ENCODE assay signal across 8 cellular contexts in the genomic region with DNA sequence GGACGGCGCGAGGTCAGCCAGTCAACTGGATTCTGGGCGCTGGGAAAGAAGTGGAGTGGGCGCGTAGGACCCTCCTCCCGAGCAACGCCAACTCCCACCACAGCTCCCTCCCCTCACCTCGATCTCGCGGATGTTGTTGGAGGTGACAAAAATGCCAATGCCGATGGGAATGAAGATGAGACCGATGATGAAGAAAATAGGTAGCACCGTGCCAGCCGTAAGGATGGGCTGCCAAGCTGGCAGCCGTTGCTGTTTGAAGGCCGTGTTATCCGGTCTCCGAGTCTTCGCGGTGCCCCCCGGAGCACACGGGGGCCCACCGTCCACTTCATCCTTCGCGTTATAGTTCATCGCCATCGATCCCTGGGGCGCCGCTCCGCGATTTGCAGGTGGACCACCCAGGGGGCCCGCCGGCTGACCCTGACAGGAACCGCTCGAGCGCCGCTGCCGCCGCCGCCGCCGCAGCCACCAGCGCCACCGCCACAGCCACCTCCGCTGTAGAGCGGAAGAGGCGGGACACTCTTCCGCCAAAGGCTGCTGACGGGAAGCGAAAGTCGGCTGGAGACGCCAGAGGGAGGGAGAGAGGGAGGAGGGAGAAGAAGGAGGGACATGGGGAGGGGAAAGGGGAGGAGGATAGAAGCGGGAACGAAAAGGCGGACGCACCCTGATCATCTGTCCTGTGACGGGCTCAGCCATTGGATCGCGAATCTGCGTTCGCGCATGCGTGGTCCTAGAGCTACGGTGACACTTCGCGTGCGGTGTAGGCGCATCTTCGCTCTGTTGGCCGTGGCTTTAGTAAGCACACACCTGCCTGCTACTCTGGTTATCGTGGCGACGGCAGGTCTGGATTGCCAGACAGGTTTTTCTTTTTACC. TPM values are rescaled to one million over a fixed set of nuclear protein-coding genes. Genes with fewer than 3 reads are reported as not detected.
DNase-seq lines count a peak whose midpoint lies in the region; ATAC-seq, FAIRE-seq and TF ChIP-seq lines count a peak whose summit lies in the region.

A gene (minus strand): TSS at position 508 of the 871 bp plus-strand sequence. CDS start 154 bp downstream, at position 354.

- no peaks in the 10 kb centered on the region for H3K27me3 ChIP-seq in ascending aorta
- H3K27me3 ChIP-seq in right atrium auricular region: no peaks in the 10 kb centered on the region
- H3K27me3 ChIP-seq in psoas muscle (ENCODE audit: insufficient read depth in 3 of 3, low read length in 2 of 3): no peaks in the 10 kb centered on the region

- peak within 1 kb of the TSS; percentile 85 to 95 for H3K27ac ChIP-seq in ascending aorta
- H3K27ac ChIP-seq in right atrium auricular region: peak within 1 kb of the TSS; percentile 89
- H3K27ac ChIP-seq in psoas muscle: peak within 1 kb of the TSS; percentile 95

- H3K9me3 ChIP-seq in ascending aorta (no peaks in the 10 kb centered on the region), right atrium auricular region (no peaks in the 10 kb centered on the region), psoas muscle (no peaks in the 10 kb centered on the region)

- H3K4me3 ChIP-seq in ascending aorta (peak within 1 kb of the TSS; percentile 93 to 97), right atrium auricular region (peak within 1 kb of the TSS; percentile 84 to 88), psoas muscle (peak within 1 kb of the TSS; percentile 94)

- intact Hi-C loops in T-helper 2 cell treated with Interferon-gamma antibody and Interleukin-4, amounts not matched to agents 100 ng/mL and 5 ng/mL, for 36 hours (cut with micrococcal nuclease): loop anchor here (1.0 to 10.0 kb wide), 7 partner anchors 13 to 1830 kb away; a partner anchor contains a TSS
- intact Hi-C loops in ascending aorta (cut with DNase I): loop anchor here (1.0 to 5.0 kb wide), 2 partner anchors 41 to 318 kb away; a partner anchor contains a TSS
- intact Hi-C loops in psoas muscle (cut with DNase I): loop anchor here in 1 of 2 donors (5.0 to 10.0 kb wide), 2 partner anchors 243 to 320 kb away; a partner anchor contains a TSS

- TF ChIP-seq CTCF in ascending aorta (IDR thresholded peaks at IDR 0.05) (no peak), right atrium auricular region (IDR thresholded peaks at IDR 0.05) (peak in 1 of 2 donors; percentile 32), psoas muscle (IDR thresholded peaks at IDR 0.05) (no peak)

- DNase-seq in NCI-H187 treated with DMSO at 0.1 percent for 48 hours (lab: John Stamatoyannopoulos, UW) (peak; percentile 96), ascending aorta (ENCODE audit: low spot score in 2 of 2) (peak; percentile 88 to 98), right atrium auricular region (ENCODE audit: low spot score) (peak; percentile 98), psoas muscle (peak; percentile 96 to 99), urothelium cell line (ENCODE audit: low spot score) (peak; percentile 96)

- 0% methylated on average over 66 to 74 of the region's 74 CpGs for WGBS in psoas muscle, 3 donors

- TF ChIP-seq POLR2A in GM18505 (IDR thresholded peaks at IDR 0.05; ENCODE audit: borderline replicate concordance, extremely low read depth, insufficient read depth, insufficient read length): peak; percentile 98

- peak; percentile 96 for ATAC-seq in GM18505 (IDR thresholded peaks at IDR 0.05; ENCODE audit: unreplicated experiment)
- peak; percentile 95 for ATAC-seq in HG02970 (IDR thresholded peaks at IDR 0.05; ENCODE audit: low FRiP score, unreplicated experiment)
- peak; percentile 98 to 100 (median 100) for ATAC-seq in psoas muscle

- peaks cover 3 to 19% of the 10 kb centered on the region in 2 donors for H3K4me1 ChIP-seq in ascending aorta
- peaks cover 0 to 39% of the 10 kb centered on the region in 2 donors for H3K4me1 ChIP-seq in right atrium auricular region
- H3K4me1 ChIP-seq in psoas muscle: peaks cover 34% of the 10 kb centered on the region

- H3K36me3 ChIP-seq in ascending aorta (no peaks in the 10 kb centered on the region), right atrium auricular region (no peaks in the 10 kb centered on the region), psoas muscle (ENCODE audit: insufficient read depth in 1 of 2, low read depth in 1 of 2) (no peaks in the 10 kb centered on the region)

- FAIRE-seq in urothelium cell line (lab: Jason Lieb, UNC): peak; percentile 99

RNA-seq across cellular contexts. Expression of the gene that starts here (rescaled TPM):
- total RNA-seq in T-helper 2 cell treated with Interferon-gamma antibody and Interleukin-4, amounts not matched to agents 100 ng/mL and 5 ng/mL, for 36 hours: 70.9 and 74.9 TPM in 2 replicates
- total RNA-seq in ascending aorta (54.8 TPM), right atrium auricular region (10 to 100 TPM; 45.6 to 47.3 TPM), psoas muscle (10 to 100 TPM; 30.9 to 52.6 (median 41.6) TPM)
- 10 to 100 TPM; 18.7 to 46.1 (median 37.6) TPM for polyA plus RNA-seq in psoas muscle

Comparison
In these comparisons a context has a peak if more than half of its experiments do, and no peak if none do; other contexts are left out.
1. Peak in every context shown above with its lines: DNase-seq, ATAC-seq, H3K4me3 ChIP-seq and H3K27ac ChIP-seq.